2 cellular contexts compared by ENCODE assay signal in the genomic region with DNA sequence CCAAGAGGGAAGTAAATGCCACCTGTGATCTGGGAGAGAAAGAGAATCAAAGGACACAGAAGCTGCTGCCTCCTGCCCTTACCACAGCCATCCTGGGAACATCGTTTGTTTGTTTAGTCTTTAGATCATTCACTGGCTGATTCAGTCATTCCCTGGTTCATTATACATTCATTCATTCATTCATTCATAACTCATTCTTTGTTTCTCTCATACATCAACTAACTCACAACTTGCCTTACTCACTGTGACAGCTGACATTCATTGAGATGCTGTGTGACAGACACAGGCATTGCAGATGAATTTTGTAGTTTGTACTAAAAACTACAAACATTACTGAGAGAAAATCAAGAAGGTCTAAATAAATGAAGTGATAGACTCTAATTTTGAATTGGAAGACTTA.
TF ChIP-seq lines count a peak whose summit lies in the region.

No MANE protein-coding gene starts in this region.

TF ChIP-seq in neural cell, 6 proteins besides CTCF, POLR2A, EP300 and RAD21 (continued from another document):
- TF ChIP-seq, protein P1, sequence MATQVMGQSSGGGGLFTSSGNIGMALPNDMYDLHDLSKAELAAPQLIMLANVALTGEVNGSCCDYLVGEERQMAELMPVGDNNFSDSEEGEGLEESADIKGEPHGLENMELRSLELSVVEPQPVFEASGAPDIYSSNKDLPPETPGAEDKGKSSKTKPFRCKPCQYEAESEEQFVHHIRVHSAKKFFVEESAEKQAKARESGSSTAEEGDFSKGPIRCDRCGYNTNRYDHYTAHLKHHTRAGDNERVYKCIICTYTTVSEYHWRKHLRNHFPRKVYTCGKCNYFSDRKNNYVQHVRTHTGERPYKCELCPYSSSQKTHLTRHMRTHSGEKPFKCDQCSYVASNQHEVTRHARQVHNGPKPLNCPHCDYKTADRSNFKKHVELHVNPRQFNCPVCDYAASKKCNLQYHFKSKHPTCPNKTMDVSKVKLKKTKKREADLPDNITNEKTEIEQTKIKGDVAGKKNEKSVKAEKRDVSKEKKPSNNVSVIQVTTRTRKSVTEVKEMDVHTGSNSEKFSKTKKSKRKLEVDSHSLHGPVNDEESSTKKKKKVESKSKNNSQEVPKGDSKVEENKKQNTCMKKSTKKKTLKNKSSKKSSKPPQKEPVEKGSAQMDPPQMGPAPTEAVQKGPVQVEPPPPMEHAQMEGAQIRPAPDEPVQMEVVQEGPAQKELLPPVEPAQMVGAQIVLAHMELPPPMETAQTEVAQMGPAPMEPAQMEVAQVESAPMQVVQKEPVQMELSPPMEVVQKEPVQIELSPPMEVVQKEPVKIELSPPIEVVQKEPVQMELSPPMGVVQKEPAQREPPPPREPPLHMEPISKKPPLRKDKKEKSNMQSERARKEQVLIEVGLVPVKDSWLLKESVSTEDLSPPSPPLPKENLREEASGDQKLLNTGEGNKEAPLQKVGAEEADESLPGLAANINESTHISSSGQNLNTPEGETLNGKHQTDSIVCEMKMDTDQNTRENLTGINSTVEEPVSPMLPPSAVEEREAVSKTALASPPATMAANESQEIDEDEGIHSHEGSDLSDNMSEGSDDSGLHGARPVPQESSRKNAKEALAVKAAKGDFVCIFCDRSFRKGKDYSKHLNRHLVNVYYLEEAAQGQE (IDR thresholded peaks at IDR 0.05; ENCODE audit: borderline replicate concordance): no peak

TF ChIP-seq in SK-N-SH treated with all-trans-retinoic acid at 6 μM for 48 hours, 23 proteins besides CTCF, POLR2A, EP300 and RAD21:
- TF ChIP-seq, protein P2, sequence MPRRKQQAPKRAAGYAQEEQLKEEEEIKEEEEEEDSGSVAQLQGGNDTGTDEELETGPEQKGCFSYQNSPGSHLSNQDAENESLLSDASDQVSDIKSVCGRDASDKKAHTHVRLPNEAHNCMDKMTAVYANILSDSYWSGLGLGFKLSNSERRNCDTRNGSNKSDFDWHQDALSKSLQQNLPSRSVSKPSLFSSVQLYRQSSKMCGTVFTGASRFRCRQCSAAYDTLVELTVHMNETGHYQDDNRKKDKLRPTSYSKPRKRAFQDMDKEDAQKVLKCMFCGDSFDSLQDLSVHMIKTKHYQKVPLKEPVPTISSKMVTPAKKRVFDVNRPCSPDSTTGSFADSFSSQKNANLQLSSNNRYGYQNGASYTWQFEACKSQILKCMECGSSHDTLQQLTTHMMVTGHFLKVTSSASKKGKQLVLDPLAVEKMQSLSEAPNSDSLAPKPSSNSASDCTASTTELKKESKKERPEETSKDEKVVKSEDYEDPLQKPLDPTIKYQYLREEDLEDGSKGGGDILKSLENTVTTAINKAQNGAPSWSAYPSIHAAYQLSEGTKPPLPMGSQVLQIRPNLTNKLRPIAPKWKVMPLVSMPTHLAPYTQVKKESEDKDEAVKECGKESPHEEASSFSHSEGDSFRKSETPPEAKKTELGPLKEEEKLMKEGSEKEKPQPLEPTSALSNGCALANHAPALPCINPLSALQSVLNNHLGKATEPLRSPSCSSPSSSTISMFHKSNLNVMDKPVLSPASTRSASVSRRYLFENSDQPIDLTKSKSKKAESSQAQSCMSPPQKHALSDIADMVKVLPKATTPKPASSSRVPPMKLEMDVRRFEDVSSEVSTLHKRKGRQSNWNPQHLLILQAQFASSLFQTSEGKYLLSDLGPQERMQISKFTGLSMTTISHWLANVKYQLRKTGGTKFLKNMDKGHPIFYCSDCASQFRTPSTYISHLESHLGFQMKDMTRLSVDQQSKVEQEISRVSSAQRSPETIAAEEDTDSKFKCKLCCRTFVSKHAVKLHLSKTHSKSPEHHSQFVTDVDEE (CRISPR knock-in tag; IDR thresholded peaks at IDR 0.05): no peak
- TF ChIP-seq ESRRG (CRISPR knock-in tag; IDR thresholded peaks at IDR 0.05) (no peak), OSR1 (CRISPR knock-in tag; IDR thresholded peaks at IDR 0.05) (no peak), GLIS3 (CRISPR knock-in tag; IDR thresholded peaks at IDR 0.05) (no peak), ARNTL (CRISPR knock-in tag; IDR thresholded peaks at IDR 0.05; ENCODE audit: borderline replicate concordance, low read depth) (no peak), TOX (CRISPR knock-in tag; IDR thresholded peaks at IDR 0.05; ENCODE audit: borderline replicate concordance) (no peak), ZNF8 (CRISPR knock-in tag; IDR thresholded peaks at IDR 0.05) (no peak), ZFP30 (CRISPR knock-in tag; IDR thresholded peaks at IDR 0.05) (no peak), ZNF565 (CRISPR knock-in tag; conservative IDR thresholded peaks at IDR 0.05; ENCODE audit: low read depth) (no peak), ZC3H10 (CRISPR knock-in tag; IDR thresholded peaks at IDR 0.05) (no peak), CSDC2 (CRISPR knock-in tag; IDR thresholded peaks at IDR 0.05) (no peak), SNAI2 (CRISPR knock-in tag; IDR thresholded peaks at IDR 0.05) (no peak), ZFP3 (CRISPR knock-in tag; IDR thresholded peaks at IDR 0.05) (no peak), RARB (CRISPR knock-in tag; IDR thresholded peaks at IDR 0.05) (no peak), BACH2 (CRISPR knock-in tag; IDR thresholded peaks at IDR 0.05; ENCODE audit: borderline replicate concordance) (no peak)
- TF ChIP-seq, protein P3, sequence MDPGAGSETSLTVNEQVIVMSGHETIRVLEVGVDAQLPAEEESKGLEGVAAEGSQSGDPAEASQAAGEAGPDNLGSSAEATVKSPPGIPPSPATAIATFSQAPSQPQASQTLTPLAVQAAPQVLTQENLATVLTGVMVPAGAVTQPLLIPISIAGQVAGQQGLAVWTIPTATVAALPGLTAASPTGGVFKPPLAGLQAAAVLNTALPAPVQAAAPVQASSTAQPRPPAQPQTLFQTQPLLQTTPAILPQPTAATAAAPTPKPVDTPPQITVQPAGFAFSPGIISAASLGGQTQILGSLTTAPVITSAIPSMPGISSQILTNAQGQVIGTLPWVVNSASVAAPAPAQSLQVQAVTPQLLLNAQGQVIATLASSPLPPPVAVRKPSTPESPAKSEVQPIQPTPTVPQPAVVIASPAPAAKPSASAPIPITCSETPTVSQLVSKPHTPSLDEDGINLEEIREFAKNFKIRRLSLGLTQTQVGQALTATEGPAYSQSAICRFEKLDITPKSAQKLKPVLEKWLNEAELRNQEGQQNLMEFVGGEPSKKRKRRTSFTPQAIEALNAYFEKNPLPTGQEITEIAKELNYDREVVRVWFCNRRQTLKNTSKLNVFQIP (CRISPR knock-in tag; IDR thresholded peaks at IDR 0.05; ENCODE audit: borderline replicate concordance, low read depth): no peak
